In genomic region chr10:35219292-35219691, GRCh38 we compare ENCODE assay signal across 18 cellular contexts.
DNase-seq lines count a peak whose midpoint lies in the region; ATAC-seq and TF ChIP-seq lines count a peak whose summit lies in the region.
"Had no signal": no experiment of that assay in that cellular context is flagged by ENCODE, and none has a peak within 500 bp of the region (broad histone marks: within the 10 kb centered on the region; RNA-seq: fewer than 3 reads in every experiment).

No MANE protein-coding gene starts in this region.

- H3K4me3 Mint-ChIP-seq in activated CD4-positive, alpha-beta T cell treated with anti-CD3 and anti-CD28 coated beads, Interleukin-2, amount 10 ng/mL, durations not matched to agents 7 days and 5 days, result no peak overlapping the region
- H3K4me3 Mint-ChIP-seq in stimulated activated naive CD8-positive, alpha-beta T cell treated with anti-CD3 and anti-CD28 coated beads, Interleukin-15, amount 100 ng/mL, for 72 hours, result no peak overlapping the region
- H3K4me3 Mint-ChIP-seq in activated naive CD8-positive, alpha-beta T cell treated with anti-CD3 and anti-CD28 coated beads, Interleukin-2, amount 50 U/mL, for 24 hours, result no peak overlapping the region
- peak overlapping the region; percentile 64 for H3K4me3 Mint-ChIP-seq in stimulated activated naive CD8-positive, alpha-beta T cell treated with anti-CD3 and anti-CD28 coated beads, Interleukin-15, Interleukin-2, amounts not matched to agents 100 ng/mL and 50 ng/mL, for 24 hours

- POLR2A ChIA-PET in activated CD4-positive, alpha-beta T cell treated with anti-CD3 and anti-CD28 coated beads, Interleukin-2, amount 10 ng/mL, durations not matched to agents 7 days and 5 days (lab: Charles Lee), result no interaction called here

- no peaks in the 10 kb centered on the region for H3K27me3 ChIP-seq in prostate gland (replicated peaks; ENCODE audit: insufficient read depth)
- H3K27me3 ChIP-seq: BLaER1 treated with 17β-estradiol and CSF1 and Interleukin-3, amounts not matched to agents 10 nM and 100 nM had no signal

- H3K27ac ChIP-seq in prostate gland, result no peak overlapping the region
- H3K27ac ChIP-seq: BLaER1 treated with 17β-estradiol and CSF1 and Interleukin-3, amounts not matched to agents 10 nM and 100 nM; PC-9; thoracic aorta had no signal

- CTCF ChIA-PET in activated CD4-positive, alpha-beta T cell treated with anti-CD3 and anti-CD28 coated beads, Interleukin-2, amount 10 ng/mL, durations not matched to agents 7 days and 5 days (lab: Charles Lee), result interaction anchor here (0.7 to 14.1 kb wide), 5 partner anchors 21 to 225 kb away, joined by 3 to 130 read pairs (median 6); partner anchors contain the start of gene CREM

- H3K9me3 ChIP-seq in prostate gland, result no peaks in the 10 kb centered on the region
- H3K9me3 ChIP-seq: mucosa of descending colon, thoracic aorta had no signal

- peak; percentile 56 for ATAC-seq in stimulated activated naive CD8-positive, alpha-beta T cell treated with anti-CD3 and anti-CD28 coated beads, Interleukin-15, Interleukin-2, amounts not matched to agents 100 U/mL and 50 U/mL, for 24 hours
- no peak for ATAC-seq in stimulated activated naive CD8-positive, alpha-beta T cell treated with anti-CD3 and anti-CD28 coated beads, Interleukin-15, amount 100 ng/mL, for 72 hours
- peak; percentile 55 for ATAC-seq in activated naive CD8-positive, alpha-beta T cell treated with anti-CD3 and anti-CD28 coated beads, Interleukin-2, amount 50 U/mL, for 24 hours
- no peak for ATAC-seq in HG03520 (IDR thresholded peaks at IDR 0.05; ENCODE audit: unreplicated experiment)
- ATAC-seq: mucosa of descending colon had no signal

- no peak for TF ChIP-seq POLR2A in prostate gland (IDR thresholded peaks at IDR 0.05)

- H3K36me3 ChIP-seq in prostate gland, result no peaks in the 10 kb centered on the region
- H3K36me3 ChIP-seq: BLaER1 treated with 17β-estradiol and CSF1 and Interleukin-3, amounts not matched to agents 10 nM and 100 nM; thoracic aorta had no signal

- no peaks in the 10 kb centered on the region for H3K4me1 ChIP-seq in prostate gland (replicated peaks)

- peaks cover 35% of the 10 kb centered on the region for H3K4me1 Mint-ChIP-seq in activated CD4-positive, alpha-beta T cell treated with anti-CD3 and anti-CD28 coated beads, Interleukin-2, amount 10 ng/mL, durations not matched to agents 7 days and 5 days
- peaks cover 44% of the 10 kb centered on the region for H3K4me1 Mint-ChIP-seq in stimulated activated naive CD8-positive, alpha-beta T cell treated with anti-CD3 and anti-CD28 coated beads, Interleukin-15, amount 100 ng/mL, for 72 hours
- peaks cover 62% of the 10 kb centered on the region for H3K4me1 Mint-ChIP-seq in activated naive CD8-positive, alpha-beta T cell treated with anti-CD3 and anti-CD28 coated beads, Interleukin-2, amount 50 U/mL, for 24 hours
- peaks cover 56% of the 10 kb centered on the region for H3K4me1 Mint-ChIP-seq in stimulated activated naive CD8-positive, alpha-beta T cell treated with anti-CD3 and anti-CD28 coated beads, Interleukin-15, Interleukin-2, amounts not matched to agents 100 ng/mL and 50 ng/mL, for 24 hours (ENCODE audit: low read depth)

- H3K4me3 ChIP-seq in prostate gland, result no peak overlapping the region
- H3K4me3 ChIP-seq: BLaER1 treated with 17β-estradiol and CSF1 and Interleukin-3, amounts not matched to agents 10 nM and 100 nM; mucosa of descending colon; PC-9; thoracic aorta had no signal

- no peaks in the 10 kb centered on the region for H3K27me3 Mint-ChIP-seq in activated CD4-positive, alpha-beta T cell treated with anti-CD3 and anti-CD28 coated beads, Interleukin-2, amount 10 ng/mL, durations not matched to agents 7 days and 5 days
- H3K27me3 Mint-ChIP-seq in stimulated activated naive CD8-positive, alpha-beta T cell treated with anti-CD3 and anti-CD28 coated beads, Interleukin-15, amount 100 ng/mL, for 72 hours, result no peaks in the 10 kb centered on the region
- H3K27me3 Mint-ChIP-seq in activated naive CD8-positive, alpha-beta T cell treated with anti-CD3 and anti-CD28 coated beads, Interleukin-2, amount 50 U/mL, for 24 hours, result no peaks in the 10 kb centered on the region
- peaks cover 4% of the 10 kb centered on the region for H3K27me3 Mint-ChIP-seq in stimulated activated naive CD8-positive, alpha-beta T cell treated with anti-CD3 and anti-CD28 coated beads, Interleukin-15, Interleukin-2, amounts not matched to agents 100 ng/mL and 50 ng/mL, for 24 hours

- peaks cover 3% of the 10 kb centered on the region for H3K36me3 Mint-ChIP-seq in activated CD4-positive, alpha-beta T cell treated with anti-CD3 and anti-CD28 coated beads, Interleukin-2, amount 10 ng/mL, durations not matched to agents 7 days and 5 days (ENCODE audit: low read depth)
- no peaks in the 10 kb centered on the region for H3K36me3 Mint-ChIP-seq in activated naive CD8-positive, alpha-beta T cell treated with anti-CD3 and anti-CD28 coated beads, Interleukin-2, amount 50 U/mL, for 24 hours (ENCODE audit: low read depth)
- H3K36me3 Mint-ChIP-seq in stimulated activated naive CD8-positive, alpha-beta T cell treated with anti-CD3 and anti-CD28 coated beads, Interleukin-15, Interleukin-2, amounts not matched to agents 100 ng/mL and 50 ng/mL, for 24 hours (ENCODE audit: low read depth), result no peaks in the 10 kb centered on the region

- no peaks in the 10 kb centered on the region for H3K9me3 Mint-ChIP-seq in activated CD4-positive, alpha-beta T cell treated with anti-CD3 and anti-CD28 coated beads, Interleukin-2, amount 10 ng/mL, durations not matched to agents 7 days and 5 days
- no peaks in the 10 kb centered on the region for H3K9me3 Mint-ChIP-seq in stimulated activated naive CD8-positive, alpha-beta T cell treated with anti-CD3 and anti-CD28 coated beads, Interleukin-15, amount 100 ng/mL, for 72 hours
- no peaks in the 10 kb centered on the region for H3K9me3 Mint-ChIP-seq in activated naive CD8-positive, alpha-beta T cell treated with anti-CD3 and anti-CD28 coated beads, Interleukin-2, amount 50 U/mL, for 24 hours
- H3K9me3 Mint-ChIP-seq in stimulated activated naive CD8-positive, alpha-beta T cell treated with anti-CD3 and anti-CD28 coated beads, Interleukin-15, Interleukin-2, amounts not matched to agents 100 ng/mL and 50 ng/mL, for 24 hours, result no peaks in the 10 kb centered on the region

- intact Hi-C loops in prostate gland (cut with DNase I), result loop anchor here (2.0 kb wide), 1 partner anchor 92 kb away; the partner anchor contains the start of gene CREM

- peak; percentile 48 to 51 for DNase-seq in activated CD4-positive, alpha-beta T cell treated with anti-CD3 and anti-CD28 coated beads for 4 hours
- no peak for DNase-seq in activated CD4-positive, alpha-beta T cell treated with anti-CD3 and anti-CD28 coated beads, Interleukin-2, amount 10 ng/mL, durations not matched to agents 7 days and 5 days
- DNase-seq in stimulated activated naive CD8-positive, alpha-beta T cell treated with anti-CD3 and anti-CD28 coated beads, Interleukin-15, Interleukin-2, amounts not matched to agents 100 U/mL and 50 U/mL, for 24 hours, result no peak
- DNase-seq in stimulated activated naive CD8-positive, alpha-beta T cell treated with anti-CD3 and anti-CD28 coated beads, Interleukin-15, amount 100 ng/mL, for 72 hours, result no peak
- DNase-seq in activated naive CD8-positive, alpha-beta T cell treated with anti-CD3 and anti-CD28 coated beads, Interleukin-2, amount 50 U/mL, for 24 hours, result no peak
- no peak for DNase-seq in prostate gland (ENCODE audit: low spot score)
- DNase-seq: Calu3; KBM-7; mucosa of descending colon; NCI-H2227 treated with DMSO at 0.1 percent for 48 hours; PC-9; SIG-M5; small intestine; stimulated activated CD8-positive, alpha-beta memory T cell treated with anti-CD3 and anti-CD28 coated beads, Interleukin-4, amount 100 ng/mL, for 48 hours had no signal

- H3K27ac Mint-ChIP-seq in activated CD4-positive, alpha-beta T cell treated with anti-CD3 and anti-CD28 coated beads, Interleukin-2, amount 10 ng/mL, durations not matched to agents 7 days and 5 days, result no peak overlapping the region
- no peak overlapping the region for H3K27ac Mint-ChIP-seq in stimulated activated naive CD8-positive, alpha-beta T cell treated with anti-CD3 and anti-CD28 coated beads, Interleukin-15, amount 100 ng/mL, for 72 hours
- peak overlapping the region; percentile 92 for H3K27ac Mint-ChIP-seq in activated naive CD8-positive, alpha-beta T cell treated with anti-CD3 and anti-CD28 coated beads, Interleukin-2, amount 50 U/mL, for 24 hours
- H3K27ac Mint-ChIP-seq in stimulated activated naive CD8-positive, alpha-beta T cell treated with anti-CD3 and anti-CD28 coated beads, Interleukin-15, Interleukin-2, amounts not matched to agents 100 ng/mL and 50 ng/mL, for 24 hours, result peak overlapping the region; percentile 91

- 71% methylated on average over 6 of the region's 6 CpGs for WGBS in prostate gland

- TF ChIP-seq CTCF in prostate gland (IDR thresholded peaks at IDR 0.05), result no peak

Comparison
In these comparisons a context has a peak if more than half of its experiments do, and no peak if none do; other contexts are left out.
1. DNase-seq: peak in activated CD4-positive, alpha-beta T cell treated with anti-CD3 and anti-CD28 coated beads for 4 hours (2 of 2); none in activated CD4-positive, alpha-beta T cell treated with anti-CD3 and anti-CD28 coated beads, Interleukin-2, amount 10 ng/mL, durations not matched to agents 7 days and 5 days (single experiment), stimulated activated naive CD8-positive, alpha-beta T cell treated with anti-CD3 and anti-CD28 coated beads, Interleukin-15, Interleukin-2, amounts not matched to agents 100 U/mL and 50 U/mL, for 24 hours (single experiment), stimulated activated naive CD8-positive, alpha-beta T cell treated with anti-CD3 and anti-CD28 coated beads, Interleukin-15, amount 100 ng/mL, for 72 hours (0 of 2), activated naive CD8-positive, alpha-beta T cell treated with anti-CD3 and anti-CD28 coated beads, Interleukin-2, amount 50 U/mL, for 24 hours (single experiment) and prostate gland (single experiment).
2. H3K27ac Mint-ChIP-seq: peak in activated naive CD8-positive, alpha-beta T cell treated with anti-CD3 and anti-CD28 coated beads, Interleukin-2, amount 50 U/mL, for 24 hours (single experiment) and stimulated activated naive CD8-positive, alpha-beta T cell treated with anti-CD3 and anti-CD28 coated beads, Interleukin-15, Interleukin-2, amounts not matched to agents 100 ng/mL and 50 ng/mL, for 24 hours (single experiment); none in activated CD4-positive, alpha-beta T cell treated with anti-CD3 and anti-CD28 coated beads, Interleukin-2, amount 10 ng/mL, durations not matched to agents 7 days and 5 days (single experiment) and stimulated activated naive CD8-positive, alpha-beta T cell treated with anti-CD3 and anti-CD28 coated beads, Interleukin-15, amount 100 ng/mL, for 72 hours (0 of 2).
3. ATAC-seq: peak in stimulated activated naive CD8-positive, alpha-beta T cell treated with anti-CD3 and anti-CD28 coated beads, Interleukin-15, Interleukin-2, amounts not matched to agents 100 U/mL and 50 U/mL, for 24 hours (single experiment) and activated naive CD8-positive, alpha-beta T cell treated with anti-CD3 and anti-CD28 coated beads, Interleukin-2, amount 50 U/mL, for 24 hours (single experiment); none in stimulated activated naive CD8-positive, alpha-beta T cell treated with anti-CD3 and anti-CD28 coated beads, Interleukin-15, amount 100 ng/mL, for 72 hours (single experiment) and HG03520 (single experiment).